In the genomic region with DNA sequence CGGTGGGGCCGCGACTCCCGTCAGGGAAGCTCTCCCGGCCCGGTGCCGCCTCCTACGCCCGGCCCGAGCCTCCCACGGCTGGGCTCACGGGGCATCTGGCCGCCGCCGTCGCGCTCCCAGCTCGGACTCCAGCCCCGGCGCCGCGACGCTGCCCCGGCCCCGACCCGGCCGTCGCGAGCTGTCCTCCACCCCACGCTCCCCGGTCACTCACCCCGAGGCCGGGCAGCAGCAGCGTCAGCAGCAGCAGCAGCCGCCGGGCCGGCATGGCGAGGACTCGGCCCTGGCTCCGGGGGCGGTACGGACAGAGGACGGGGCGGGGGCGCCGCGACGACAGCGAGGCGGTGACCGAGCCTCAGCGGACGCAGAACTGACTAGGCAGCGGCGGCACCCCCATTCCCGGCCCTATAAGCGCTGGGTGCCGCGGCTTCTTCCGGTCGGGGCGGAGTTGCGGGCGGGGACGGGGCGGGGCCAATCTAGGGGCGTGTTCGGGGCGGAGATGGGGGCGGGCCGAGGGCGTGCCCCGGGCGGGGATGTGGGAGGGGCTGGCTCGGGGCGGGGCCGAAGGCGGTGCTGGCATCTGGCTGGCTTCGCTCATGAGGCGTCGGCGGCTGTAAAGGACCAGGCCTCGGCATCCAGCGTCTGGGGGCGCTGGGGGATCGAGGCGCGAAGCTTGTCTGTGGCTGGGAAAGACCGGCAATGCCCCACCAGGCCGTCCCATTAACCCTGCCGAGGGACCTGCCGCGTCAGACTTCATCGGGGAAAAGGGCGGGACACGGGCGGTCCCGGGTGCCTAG, we compare ENCODE assay signal across 8 cellular contexts. TPM values are rescaled to one million over a fixed set of nuclear protein-coding genes. Genes with fewer than 3 reads are reported as not detected.
A peak's percentile ranks its signal among the peaks of the same experiment; 100 is the strongest.
DNase-seq lines count a peak whose midpoint lies in the region; ATAC-seq, FAIRE-seq and TF ChIP-seq lines count a peak whose summit lies in the region.

A gene (minus strand): TSS at position 380 of the 794 bp plus-strand sequence. CDS start 115 bp downstream, at position 265.

- H3K36me3 ChIP-seq in adrenal gland (replicated peaks in 1 of 2) (no peaks in the 10 kb centered on the region), heart left ventricle (no peaks in the 10 kb centered on the region)

- H3K27me3 ChIP-seq in adrenal gland (no peaks in the 10 kb centered on the region), heart left ventricle (no peaks in the 10 kb centered on the region)

- DNase-seq in GM12892 (ENCODE audit: insufficient read length) (peak; percentile 85), NCI-H1436 (lab: John Stamatoyannopoulos, UW) (peak; percentile 82), adrenal gland (peak; percentile 94 to 97 (median 96)), heart left ventricle (peak; percentile 95 to 97 (median 95)), posterior vena cava (ENCODE audit: low spot score) (peak; percentile 98), type B pancreatic cell (ENCODE audit: extremely low spot score, unreplicated experiment) (peak; percentile 95)

- peaks cover 16% of the 10 kb centered on the region for H3K27me3 Mint-ChIP-seq in type B pancreatic cell

- H3K27ac ChIP-seq in adrenal gland = peak within 1 kb of the TSS; percentile 79 to 98 (median 91)
- H3K27ac ChIP-seq in heart left ventricle = peak within 1 kb of the TSS; percentile 90 to 98 (median 96)

- TF ChIP-seq POLR2A in GM12892 (IDR thresholded peaks at IDR 0.05; ENCODE audit: low read depth, low read length) (peak; percentile 97), adrenal gland (IDR thresholded peaks at IDR 0.05) (peak; percentile 92 to 99), heart left ventricle (IDR thresholded peaks at IDR 0.05) (peak; percentile 13 to 90)

- peak within 1 kb of the TSS; percentile 86 for H3K27ac Mint-ChIP-seq in type B pancreatic cell

- TF ChIP-seq CTCF in adrenal gland (IDR thresholded peaks at IDR 0.05) = no peak
- peak in 3 of 12 donors; percentile 4 to 15 (median 13) for TF ChIP-seq CTCF in heart left ventricle (IDR thresholded peaks at IDR 0.05)
- TF ChIP-seq CTCF in type B pancreatic cell (conservative IDR thresholded peaks at IDR 0.05) = no peak

- no peak for FAIRE-seq in GM12892 (lab: Jason Lieb, UNC)

- intact Hi-C loops in T-helper 1 cell treated with Interleukin-12 subunit alpha and Interleukin-12 subunit beta and Interleukin-4 antibody, amounts not matched to agents 30 ng/mL and 1 ng/mL, for 36 hours (cut with micrococcal nuclease) = loop anchor here (1.0 to 10.0 kb wide), 11 partner anchors 15 to 505 kb away; a partner anchor contains a TSS
- intact Hi-C loops in adrenal gland (cut with DNase I) (loop anchor here (5.0 to 10.0 kb wide), 4 partner anchors 65 to 205 kb away; no protein-coding TSS in a partner anchor), heart left ventricle (cut with DNase I) (loop anchor here (1.0 to 10.0 kb wide), 9 partner anchors 15 to 285 kb away; a partner anchor contains a TSS), posterior vena cava (cut with DNase I) (loop anchor here (5.0 to 10.0 kb wide), 5 partner anchors 48 to 215 kb away; a partner anchor contains a TSS)

- no peaks in the 10 kb centered on the region for H3K36me3 Mint-ChIP-seq in type B pancreatic cell

- H3K9me3 ChIP-seq in adrenal gland (replicated peaks in 1 of 3) = no peaks in the 10 kb centered on the region
- no peaks in the 10 kb centered on the region for H3K9me3 ChIP-seq in heart left ventricle

- H3K4me3 Mint-ChIP-seq in type B pancreatic cell = peak within 1 kb of the TSS; percentile 91

- no peaks in the 10 kb centered on the region for H3K9me3 Mint-ChIP-seq in type B pancreatic cell

- ATAC-seq in HG02759 (IDR thresholded peaks at IDR 0.05; ENCODE audit: unreplicated experiment) = peak; percentile 80
- ATAC-seq in heart left ventricle = peak; percentile 96 to 98 (median 97)

- WGBS in adrenal gland, 4 donors = 0 to 1% (median 0%) methylated on average over 20 to 98 of the region's 98 CpGs; no CpG with 5 or more reads in 1 of the 4 donors
- WGBS in heart left ventricle, 4 donors = 0 to 1% (median 1%) methylated on average over 39 to 98 of the region's 98 CpGs

- H3K4me1 ChIP-seq in adrenal gland (replicated peaks in 1 of 2) (peaks cover 38 to 59% of the 10 kb centered on the region in 2 donors), heart left ventricle (peaks cover 0 to 54% (median 22%) of the 10 kb centered on the region in 12 donors)

- peaks cover 23% of the 10 kb centered on the region for H3K4me1 Mint-ChIP-seq in type B pancreatic cell (ENCODE audit: unreplicated experiment)

- peak within 1 kb of the TSS; percentile 43 to 97 (median 74) for H3K4me3 ChIP-seq in adrenal gland
- H3K4me3 ChIP-seq in heart left ventricle = peak within 1 kb of the TSS; percentile 69 to 94 (median 85)

RNA-seq across cellular contexts. Expression of the gene that starts here (rescaled TPM):
- 7.7 TPM for polyA plus RNA-seq in GM12892 (2012; ENCODE audit: missing spikeins)
- 139 and 143 TPM in 2 replicates for total RNA-seq in T-helper 1 cell treated with Interleukin-12 subunit alpha and Interleukin-12 subunit beta and Interleukin-4 antibody, amounts not matched to agents 30 ng/mL and 1 ng/mL, for 36 hours
- 100 to 1,000 TPM in 5 of 8 donors, 10 to 100 TPM in 3; 47.7 to 205 (median 122) TPM for total RNA-seq in adrenal gland
- polyA plus RNA-seq in adrenal gland = 10 to 100 TPM; 31.9 to 52.4 (median 32.6) TPM
- 10 to 100 TPM in 4 of 9 donors, 1 to 10 TPM in 5; 5.1 to 18.7 (median 9.1) TPM for total RNA-seq in heart left ventricle
- polyA plus RNA-seq in heart left ventricle = 1 to 10 TPM; 1.5 to 4.7 TPM
- 10 to 100 TPM; 17.2 to 18.6 TPM for total RNA-seq in posterior vena cava
- total RNA-seq in type B pancreatic cell (ENCODE audit: low replicate concordance) = 12.1 and 13.9 TPM in 2 replicates

Comparison
In these comparisons a context has a peak if more than half of its experiments do, and no peak if none do; other contexts are left out.
1. Peak in every context shown above with its lines: DNase-seq, ATAC-seq, H3K4me3 ChIP-seq and H3K27ac ChIP-seq.
2. RNA of the gene that starts here (polyA plus RNA-seq): 31.9 to 52.4 TPM in adrenal gland; 1.5 to 4.7 TPM in heart left ventricle; every median in the first group is over 4 times any median in the second.